8 cellular contexts compared by ENCODE assay signal in genomic region chr19:47697863-47698609, GRCh38. TPM values are rescaled to one million over a fixed set of nuclear protein-coding genes. Genes with fewer than 3 reads are reported as not detected.
DNase-seq lines count a peak whose midpoint lies in the region; ATAC-seq, FAIRE-seq and TF ChIP-seq lines count a peak whose summit lies in the region.

No MANE protein-coding gene starts in this region.

- no peak overlapping the region for H3K18ac ChIP-seq in IMR-90 (ENCODE audit: low read depth, low read length)

- H3K4me2 ChIP-seq in IMR-90 (ENCODE audit: low read depth, low read length) = no peak overlapping the region

- no TSS peak for BruUV-seq in IMR-90 (replicated peaks; lab: Mats Ljungman, UMichigan)

- peak overlapping the region; percentile 86 for H3K4ac ChIP-seq in IMR-90 (ENCODE audit: low read depth, low read length)

- 0 out of 2 replicates have a peak, but pooled peaks cover under 1% of the 10 kb centered on the region for H3K9me1 ChIP-seq in IMR-90 (ENCODE audit: insufficient read depth, low read length)

- no peak overlapping the region for H4K5ac ChIP-seq in IMR-90 (ENCODE audit: low read depth, low read length)

- H2BK5ac ChIP-seq in IMR-90 (ENCODE audit: low read depth, low read length, poor library complexity, severe bottlenecking) = peak overlapping the region; percentile 16

- peaks cover 34% of the 10 kb centered on the region for H4K20me1 ChIP-seq in IMR-90 (ENCODE audit: insufficient read depth, low read length)

- H2AK5ac ChIP-seq in IMR-90 (ENCODE audit: low read depth, low read length) = peak overlapping the region; percentile 75; the same call in 1 of the 2 replicates

- H2BK20ac ChIP-seq in IMR-90 (ENCODE audit: low read depth, low read length) = no peak overlapping the region; the same call in 1 of the 2 replicates

- H3K79me1 ChIP-seq in IMR-90 (ENCODE audit: low read depth in 1 of 2, low read length in 2 of 2) = peaks cover 0 to 27% of the 10 kb centered on the region in 2 experiments; a peak in 2 of 4 replicates

- POLR2A ChIA-PET in IMR-90 (lab: Charles Lee; ENCODE audit: unreplicated experiment) = interaction anchor here (0.6 kb wide), 1 partner anchor 182 kb away, joined by 3 read pairs; no protein-coding TSS in a partner anchor

- no peak overlapping the region; the same call in 1 of the 2 replicates for H4K91ac ChIP-seq in IMR-90 (ENCODE audit: insufficient read depth, low read depth, low read length)

- dilution Hi-C loops in IMR-90 (cut with HindIII; ENCODE audit: low sequenced_read_pairs, unreplicated experiment) = no loop called here

- H3K9me3 Mint-ChIP-seq in activated T-helper 2 cell treated with anti-CD3 and anti-CD28 coated beads, Interferon-gamma antibody, Interleukin-2, Interleukin-4, amounts not matched to agents 10 μg/mL and 5 μg/mL and 100 μg/mL, durations not matched to agents 14 hours and 24 hours and 36 hours = no peaks in the 10 kb centered on the region
- H3K9me3 Mint-ChIP-seq in nephron progenitor cell = no peaks in the 10 kb centered on the region

- H3K27ac ChIP-seq in IMR-90 (ENCODE audit: insufficient read depth, low read length) = no peak overlapping the region
- H3K27ac ChIP-seq in suprapubic skin = peak overlapping the region; percentile 59

- H3K4me1 ChIP-seq in IMR-90 (ENCODE audit: control insufficient read depth, insufficient read depth, low read length) (no peaks in the 10 kb centered on the region), suprapubic skin (peaks cover 5% of the 10 kb centered on the region)

- peak overlapping the region; percentile 80 for H2AFZ ChIP-seq in IMR-90 (replicated peaks; ENCODE audit: low read length, poor library complexity)

- no peak for FAIRE-seq in RCC 7860 (lab: Jason Lieb, UNC)

- CTCF ChIA-PET in IMR-90 (lab: Yijun Ruan, JAX) = interaction anchor here (0.6 to 1.7 kb wide), 2 partner anchors 12 to 261 kb away, joined by 3 to 6 read pairs; no protein-coding TSS in a partner anchor

- TF ChIP-seq EP300 in suprapubic skin (IDR thresholded peaks at IDR 0.05) = no peak

- in situ Hi-C loops in IMR-90 (cut with MboI; ENCODE audit: low sequenced_read_pairs) = no loop called here

- no peak overlapping the region for H3K4me3 ChIP-seq in IMR-90 (ENCODE audit: insufficient read depth, low read depth, low read length)
- H3K4me3 ChIP-seq in suprapubic skin = no peak overlapping the region

- H3K23ac ChIP-seq in IMR-90 (ENCODE audit: low read depth, low read length) = no peak overlapping the region

- H3K9ac ChIP-seq in IMR-90 (ENCODE audit: low read depth, low read length) = no peak overlapping the region

- H3K4me3 Mint-ChIP-seq in activated T-helper 2 cell treated with anti-CD3 and anti-CD28 coated beads, Interferon-gamma antibody, Interleukin-2, Interleukin-4, amounts not matched to agents 10 μg/mL and 5 μg/mL and 100 μg/mL, durations not matched to agents 14 hours and 24 hours and 36 hours (ENCODE audit: low read depth) = no peak overlapping the region
- H3K4me3 Mint-ChIP-seq in nephron progenitor cell = no peak overlapping the region

- H4K8ac ChIP-seq in IMR-90 (ENCODE audit: low read depth in 2 of 2, low read length in 2 of 2) = peak overlapping the region in 1 of 2 experiments; percentile 27; a peak in 1 of 4 replicates

- H3K27me3 Mint-ChIP-seq in activated T-helper 2 cell treated with anti-CD3 and anti-CD28 coated beads, Interferon-gamma antibody, Interleukin-2, Interleukin-4, amounts not matched to agents 10 μg/mL and 5 μg/mL and 100 μg/mL, durations not matched to agents 14 hours and 24 hours and 36 hours (ENCODE audit: low read depth) = no peaks in the 10 kb centered on the region
- no peaks in the 10 kb centered on the region for H3K27me3 Mint-ChIP-seq in nephron progenitor cell (ENCODE audit: low read depth, poor library complexity)

- WGBS in IMR-90 (ENCODE audit: extremely low coverage in 2 of 2, insufficient read length in 1 of 2), 2 experiments = 45% methylated on average over 8 of the region's 21 CpGs; no CpG with 5 or more reads in 1 of the 2 experiments
- 43% methylated on average over 17 of the region's 21 CpGs for WGBS in suprapubic skin

- H3K9me3 ChIP-seq in IMR-90 (ENCODE audit: control insufficient read depth, insufficient read depth, low read length) (no peaks in the 10 kb centered on the region), suprapubic skin (no peaks in the 10 kb centered on the region)

- H3K4me1 Mint-ChIP-seq in activated T-helper 2 cell treated with anti-CD3 and anti-CD28 coated beads, Interferon-gamma antibody, Interleukin-2, Interleukin-4, amounts not matched to agents 10 μg/mL and 5 μg/mL and 100 μg/mL, durations not matched to agents 14 hours and 24 hours and 36 hours (ENCODE audit: low read depth) = no peaks in the 10 kb centered on the region
- H3K4me1 Mint-ChIP-seq in nephron progenitor cell = no peaks in the 10 kb centered on the region

- TF ChIP-seq POLR2A in IMR-90 (IDR thresholded peaks at IDR 0.05; ENCODE audit: low read depth, low read length) (0 out of 2 replicates have a peak, but pooled peaks have one; percentile 48), suprapubic skin (IDR thresholded peaks at IDR 0.05) (no peak)

- H3K14ac ChIP-seq in IMR-90 (replicated peaks; ENCODE audit: low read depth, low read length) = 0 out of 2 replicates have a peak overlapping the region, but pooled peaks have one; percentile 29

- H3K27me3 ChIP-seq in IMR-90 (ENCODE audit: control insufficient read depth, insufficient read depth, low read length) = no peaks in the 10 kb centered on the region
- no peaks in the 10 kb centered on the region for H3K27me3 ChIP-seq in suprapubic skin

- no peak overlapping the region for H3K56ac ChIP-seq in IMR-90 (ENCODE audit: extremely low read depth, insufficient read depth, low read length)

- peaks cover 13% of the 10 kb centered on the region for H3K36me3 Mint-ChIP-seq in activated T-helper 2 cell treated with anti-CD3 and anti-CD28 coated beads, Interferon-gamma antibody, Interleukin-2, Interleukin-4, amounts not matched to agents 10 μg/mL and 5 μg/mL and 100 μg/mL, durations not matched to agents 14 hours and 24 hours and 36 hours (ENCODE audit: low read depth)
- peaks cover 24% of the 10 kb centered on the region for H3K36me3 Mint-ChIP-seq in nephron progenitor cell (ENCODE audit: low read depth)

- peak overlapping the region; percentile 22 for H2AK9ac ChIP-seq in IMR-90 (replicated peaks; ENCODE audit: low read depth, low read length, poor library complexity)

- TF ChIP-seq CTCF in IMR-90 (conservative IDR thresholded peaks at IDR 0.05; ENCODE audit: low read depth, low read length) (peak; percentile 99), nephron progenitor cell (IDR thresholded peaks at IDR 0.05) (peak; percentile 96), suprapubic skin (IDR thresholded peaks at IDR 0.05) (peak; percentile 93 to 96)

- H3K27ac Mint-ChIP-seq in activated T-helper 2 cell treated with anti-CD3 and anti-CD28 coated beads, Interferon-gamma antibody, Interleukin-2, Interleukin-4, amounts not matched to agents 10 μg/mL and 5 μg/mL and 100 μg/mL, durations not matched to agents 14 hours and 24 hours and 36 hours = no peak overlapping the region
- no peak overlapping the region for H3K27ac Mint-ChIP-seq in nephron progenitor cell

- H2BK15ac ChIP-seq in IMR-90 (ENCODE audit: low read depth, low read length) = no peak overlapping the region

- peak; percentile 97 for ATAC-seq in IMR-90 (ENCODE audit: low read depth)
- no peak for ATAC-seq in HG03439 (IDR thresholded peaks at IDR 0.05; ENCODE audit: unreplicated experiment)

- peaks cover 46% of the 10 kb centered on the region for H3K36me3 ChIP-seq in IMR-90 (ENCODE audit: control insufficient read depth, insufficient read depth, low read length)
- H3K36me3 ChIP-seq in suprapubic skin = peaks cover 59% of the 10 kb centered on the region

- DNase-seq in DMS114 treated with DMSO at 0.1 percent for 48 hours (lab: John Stamatoyannopoulos, UW; ENCODE audit: unreplicated experiment) (peak; percentile 42), IMR-90 (peak; percentile 76), RCC 7860 (ENCODE audit: low spot score) (peak; percentile 59), fibroblast of the conjunctiva (ENCODE audit: low read depth) (peak; percentile 81), nephron progenitor cell (peak; percentile 77), suprapubic skin (ENCODE audit: low spot score in 2 of 2) (peak in 1 of 2 donors; percentile 90)
- peak; percentile 39 for DNase-seq in activated T-helper 2 cell treated with anti-CD3 and anti-CD28 coated beads, Interferon-gamma antibody, Interleukin-2, Interleukin-4, amounts not matched to agents 10 μg/mL and 5 μg/mL and 100 μg/mL, durations not matched to agents 14 hours and 24 hours and 36 hours (ENCODE audit: low spot score)

- intact Hi-C loops in IMR-90 (cut with micrococcal nuclease) = loop anchor here (1.0 to 5.0 kb wide), 6 partner anchors 89 to 391 kb away; partner anchors contain the start of genes BICRA, C5AR1, KPTN and NAPA
- intact Hi-C loops in activated T-helper 2 cell treated with anti-CD3 and anti-CD28 coated beads, Interferon-gamma antibody, Interleukin-2, Interleukin-4, amounts not matched to agents 10 μg/mL and 5 μg/mL and 100 μg/mL, durations not matched to agents 14 hours and 24 hours and 36 hours (cut with micrococcal nuclease) = loop anchor here (1.0 kb wide), 2 partner anchors 180 to 262 kb away; no protein-coding TSS in a partner anchor

- 0 out of 2 replicates have a peak overlapping the region, but pooled peaks have one; percentile 14 for H2BK120ac ChIP-seq in IMR-90 (ENCODE audit: low read depth, low read length)

- TF ChIP-seq RAD21 in IMR-90 (IDR thresholded peaks at IDR 0.05; ENCODE audit: low read length) = peak; percentile 100

TF ChIP-seq in IMR-90, 13 proteins besides CTCF, POLR2A, EP300 and RAD21 (continues in another document):
- peak; percentile 97 for TF ChIP-seq SMC3 (IDR thresholded peaks at IDR 0.05; ENCODE audit: low read depth, low read length)
- peak; percentile 78 for TF ChIP-seq MAZ (IDR thresholded peaks at IDR 0.05; ENCODE audit: borderline replicate concordance, low read depth, low read length)
- peak; percentile 55; the same call in 1 of the 2 replicates for TF ChIP-seq BHLHE40 (IDR thresholded peaks at IDR 0.05; ENCODE audit: low read depth, low read length)

RNA-seq across cellular contexts. Expression of gene EHD2, which starts 15.2 kb away (rescaled TPM):
- total RNA-seq in IMR-90 (2012; rRNA removed) = 31.9 and 35.3 TPM in 2 replicates
- polyA plus RNA-seq in IMR-90 (2012; rRNA removed) = 152 and 181 TPM in 2 replicates
- 132 and 206 TPM in 2 replicates for polyA plus RNA-seq in IMR-90 (2012; cell fraction: cytosol; rRNA removed)
- 65.9 and 110 TPM in 2 replicates for polyA plus RNA-seq in IMR-90 (2012; cell fraction: nucleus; rRNA removed; ENCODE audit: low replicate concordance)
- 1.4 TPM in 2 replicates for total RNA-seq in activated T-helper 2 cell treated with anti-CD3 and anti-CD28 coated beads, Interferon-gamma antibody, Interleukin-2, Interleukin-4, amounts not matched to agents 10 μg/mL and 5 μg/mL and 100 μg/mL, durations not matched to agents 14 hours and 24 hours and 36 hours
- 10 to 100 TPM; 48.5 to 84.7 (median 70.5) TPM for total RNA-seq in suprapubic skin

RNA-seq across cellular contexts. Expression of gene NOP53, which starts 47.3 kb away (rescaled TPM):
- total RNA-seq in IMR-90 (2012; rRNA removed) (57.2 and 59.5 TPM in 2 replicates), suprapubic skin (100 to 1,000 TPM; 329 to 412 (median 356) TPM)
- polyA plus RNA-seq in IMR-90 (2012; rRNA removed) = 83.2 and 85.9 TPM in 2 replicates
- polyA plus RNA-seq in IMR-90 (2012; cell fraction: cytosol; rRNA removed) = 155 and 156 TPM in 2 replicates
- polyA plus RNA-seq in IMR-90 (2012; cell fraction: nucleus; rRNA removed; ENCODE audit: low replicate concordance) = 99.3 and 145 TPM in 2 replicates
- 266 and 269 TPM in 2 replicates for total RNA-seq in activated T-helper 2 cell treated with anti-CD3 and anti-CD28 coated beads, Interferon-gamma antibody, Interleukin-2, Interleukin-4, amounts not matched to agents 10 μg/mL and 5 μg/mL and 100 μg/mL, durations not matched to agents 14 hours and 24 hours and 36 hours

Comparison
In these comparisons a context has a peak if more than half of its experiments do, and no peak if none do; other contexts are left out.
1. RNA of gene EHD2, which starts 15.2 kb away (total RNA-seq): 48.5 to 84.7 TPM in suprapubic skin and 31.9 to 35.3 TPM in IMR-90; 1.4 TPM in activated T-helper 2 cell treated with anti-CD3 and anti-CD28 coated beads, Interferon-gamma antibody, Interleukin-2, Interleukin-4, amounts not matched to agents 10 μg/mL and 5 μg/mL and 100 μg/mL, durations not matched to agents 14 hours and 24 hours and 36 hours; every median in the first group is over 10 times any median in the second.
2. Peak in every context shown above with its lines, with median percentiles within 50 percentile points of each other: CTCF ChIP-seq.